2 cellular contexts compared by ENCODE assay signal in the genomic region with DNA sequence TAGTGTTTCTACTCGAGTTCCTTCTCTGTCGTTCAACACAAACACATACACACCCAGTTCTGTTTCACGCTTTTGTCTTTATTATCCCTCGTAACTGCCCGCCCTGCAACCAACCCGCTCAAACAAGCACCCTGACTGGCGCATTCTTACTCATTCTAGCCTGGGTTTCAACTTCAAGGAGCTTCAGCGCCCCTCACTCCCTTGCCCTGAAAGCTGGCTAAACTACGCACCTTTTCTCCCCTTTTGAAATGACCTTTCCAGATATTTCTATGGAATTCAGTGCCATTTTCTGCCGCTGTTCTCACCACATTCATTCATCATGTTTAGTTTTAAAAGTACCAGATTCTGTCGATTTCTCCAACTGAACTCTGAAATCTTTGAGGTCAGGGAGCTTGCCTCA.
TF ChIP-seq lines count a peak whose summit lies in the region.

No MANE protein-coding gene starts in this region.

TF ChIP-seq in SK-N-SH, 30 proteins besides CTCF, POLR2A, EP300 and RAD21 (continued from another document):
- no peak for TF ChIP-seq PBX3 (IDR thresholded peaks at IDR 0.05)
- TF ChIP-seq RXRA (IDR thresholded peaks at IDR 0.05; ENCODE audit: borderline replicate concordance, low read depth), result no peak
- TF ChIP-seq SMC3 (IDR thresholded peaks at IDR 0.05; ENCODE audit: low read depth, low read length), result no peak
- no peak for TF ChIP-seq FOXJ3 (CRISPR knock-in tag; IDR thresholded peaks at IDR 0.05)
- no peak for TF ChIP-seq CHD2 (IDR thresholded peaks at IDR 0.05; ENCODE audit: low read length, partially characterized antibody)
- no peak for TF ChIP-seq NFIC (IDR thresholded peaks at IDR 0.05; ENCODE audit: borderline replicate concordance)
- TF ChIP-seq YY1 (IDR thresholded peaks at IDR 0.05; ENCODE audit: low read depth), result no peak
- no peak for TF ChIP-seq ELF1 (IDR thresholded peaks at IDR 0.05)
- no peak for TF ChIP-seq RCOR1 (IDR thresholded peaks at IDR 0.05; ENCODE audit: low read length)
- no peak for TF ChIP-seq MEF2A (IDR thresholded peaks at IDR 0.05; ENCODE audit: borderline replicate concordance, low read depth)
- no peak for TF ChIP-seq POLR2AphosphoS5 (IDR thresholded peaks at IDR 0.05; ENCODE audit: low read depth, low read length)
- no peak for TF ChIP-seq GABPA (IDR thresholded peaks at IDR 0.05; ENCODE audit: low read depth)

TF ChIP-seq in SK-N-SH treated with all-trans-retinoic acid at 6 μM for 48 hours, 23 proteins besides CTCF, POLR2A, EP300 and RAD21 (continued from another document):
- TF ChIP-seq GLIS3 (CRISPR knock-in tag; IDR thresholded peaks at IDR 0.05) (no peak), TCF4 (CRISPR knock-in tag; IDR thresholded peaks at IDR 0.05; ENCODE audit: borderline replicate concordance) (no peak)
